ENCODE assay signal across 9 cellular contexts in genomic region chr4:103996637-103997036, GRCh38.
A peak's percentile ranks its signal among the peaks of the same experiment; 100 is the strongest.
DNase-seq lines count a peak whose midpoint lies in the region; ATAC-seq, FAIRE-seq and TF ChIP-seq lines count a peak whose summit lies in the region.
"Had no signal": no experiment of that assay in that cellular context is flagged by ENCODE, and none has a peak within 500 bp of the region (broad histone marks: within the 10 kb centered on the region; RNA-seq: fewer than 3 reads in every experiment).

No MANE protein-coding gene starts in this region.

- ATAC-seq in HG02759 (IDR thresholded peaks at IDR 0.05; ENCODE audit: unreplicated experiment) (no peak), left ventricle myocardium superior (no peak), HG02885 (IDR thresholded peaks at IDR 0.05; ENCODE audit: poor library complexity, unreplicated experiment) (no peak)

- peak overlapping the region; percentile 85 for H3K27ac Mint-ChIP-seq in astrocyte (ENCODE audit: unreplicated experiment)

- H3K4me3 ChIP-seq in astrocyte (ENCODE audit: insufficient read depth, low read depth, low read length), result peak overlapping the region; percentile 17
- H3K4me3 ChIP-seq: thoracic aorta had no signal

- H3K27me3 Mint-ChIP-seq in astrocyte (ENCODE audit: low read depth, unreplicated experiment), result no peaks in the 10 kb centered on the region

- peak overlapping the region; percentile 17 for H3K4me3 Mint-ChIP-seq in astrocyte (ENCODE audit: unreplicated experiment)

- H3K27me3 ChIP-seq in astrocyte (ENCODE audit: insufficient read depth, low read length), result no peaks in the 10 kb centered on the region

- H2AFZ ChIP-seq in astrocyte (ENCODE audit: low read depth, low read length), result no peak overlapping the region

- H3K4me2 ChIP-seq in astrocyte (ENCODE audit: low read length), result peak overlapping the region; percentile 72

- no peaks in the 10 kb centered on the region for H3K36me3 ChIP-seq in astrocyte (ENCODE audit: insufficient read depth, low read length)
- H3K36me3 ChIP-seq: thoracic aorta had no signal

- FAIRE-seq in HTR-8/SVneo (lab: Jason Lieb, UNC) (no peak), astrocyte (lab: Jason Lieb, UNC) (no peak)

- peak overlapping the region; percentile 41 for H3K9ac ChIP-seq in astrocyte (ENCODE audit: low read length)

- peaks cover 4% of the 10 kb centered on the region for H3K4me1 ChIP-seq in astrocyte (ENCODE audit: insufficient read depth, low read length)

- intact Hi-C loops in left ventricle myocardium superior (cut with micrococcal nuclease), result no loop called here

- peak; percentile 31 for DNase-seq in AG20443 (ENCODE audit: low spot score)
- peak; percentile 24 for DNase-seq in HTR-8/SVneo (ENCODE audit: insufficient read length, low spot score)
- peak; percentile 86 for DNase-seq in astrocyte (ENCODE audit: low read depth)
- peak; percentile 86 for DNase-seq in kidney tubule cell (ENCODE audit: low spot score)
- no peak for DNase-seq in left ventricle myocardium superior
- DNase-seq in stimulated activated naive CD4-positive, alpha-beta T cell (lab: John Stamatoyannopoulos, UW), result no peak

- no peaks in the 10 kb centered on the region for H4K20me1 ChIP-seq in astrocyte (ENCODE audit: insufficient read depth, low read length)

- H3K36me3 Mint-ChIP-seq in astrocyte (ENCODE audit: low read depth, unreplicated experiment), result no peaks in the 10 kb centered on the region

- H3K9me3 ChIP-seq in astrocyte (ENCODE audit: insufficient read depth, low read depth, low read length), result no peaks in the 10 kb centered on the region
- H3K9me3 ChIP-seq: thoracic aorta had no signal

- H3K9me3 Mint-ChIP-seq in astrocyte (ENCODE audit: unreplicated experiment), result no peaks in the 10 kb centered on the region

- TF ChIP-seq CTCF in astrocyte (IDR thresholded peaks at IDR 0.05; ENCODE audit: insufficient read depth, low read depth, low read length), result no peak

- H3K4me1 Mint-ChIP-seq in astrocyte (ENCODE audit: low read depth, unreplicated experiment), result peaks cover 7% of the 10 kb centered on the region

- H3K79me2 ChIP-seq in astrocyte (ENCODE audit: insufficient read depth, low read length), result no peaks in the 10 kb centered on the region

- peak overlapping the region; percentile 53 for H3K27ac ChIP-seq in astrocyte (ENCODE audit: low read depth, low read length)
- H3K27ac ChIP-seq: thoracic aorta had no signal

Comparison
In these comparisons a context has a peak if more than half of its experiments do, and no peak if none do; other contexts are left out.
1. DNase-seq: peak in AG20443 (single experiment), HTR-8/SVneo (single experiment), astrocyte (single experiment) and kidney tubule cell (single experiment); none in left ventricle myocardium superior (single experiment) and stimulated activated naive CD4-positive, alpha-beta T cell (0 of 6).